8 cellular contexts compared by ENCODE assay signal in genomic region chr1:172390620-172391491, GRCh38. TPM values are rescaled to one million over a fixed set of nuclear protein-coding genes. Genes with fewer than 3 reads are reported as not detected.
DNase-seq lines count a peak whose midpoint lies in the region; ATAC-seq and TF ChIP-seq lines count a peak whose summit lies in the region.

No MANE protein-coding gene starts in this region.

- TF ChIP-seq CTCF in AG10803 (conservative IDR thresholded peaks at IDR 0.05; ENCODE audit: low read length) = no peak

- peak; percentile 72 for DNase-seq in AG10803 (ENCODE audit: low read depth)
- DNase-seq in fibroblast of peridontal ligament (ENCODE audit: extremely low read depth) = peak; percentile 67
- no peak for DNase-seq in HT-29 (ENCODE audit: low spot score)
- DNase-seq in superior temporal gyrus (ENCODE audit: extremely low spot score) = no peak
- no peak for DNase-seq in HuH-7 (ENCODE audit: low spot score)

- ATAC-seq in GM19395 (IDR thresholded peaks at IDR 0.05; ENCODE audit: unreplicated experiment) = peak; percentile 66
- peak; percentile 63 for ATAC-seq in HG03442 (IDR thresholded peaks at IDR 0.05; ENCODE audit: unreplicated experiment)

- peak overlapping the region; percentile 32 for H3K4me3 ChIP-seq in AG10803 (ENCODE audit: low read length)
- H3K4me3 ChIP-seq in skin epidermis = peak overlapping the region in 1 of 7 experiments; percentile 11

- H3K27ac ChIP-seq in skin epidermis = peak overlapping the region in 20 of 21 experiments; percentile 26 to 91 (median 76)

RNA-seq across cellular contexts. Expression of gene C1orf105, which starts 29.6 kb away (rescaled TPM):
- total RNA-seq in HT-29 (2014; rRNA removed; shearing (Covaris generic)) = not detected in 2 replicates

RNA-seq across cellular contexts. Expression of gene PIGC, which starts 53.0 kb away (rescaled TPM):
- total RNA-seq in HT-29 (2014; rRNA removed; shearing (Covaris generic)) = 20.5 and 21.3 TPM in 2 replicates

Comparison
In these comparisons a context has a peak if more than half of its experiments do, and no peak if none do; other contexts are left out.
1. DNase-seq: peak in AG10803 (single experiment) and fibroblast of peridontal ligament (single experiment); none in HT-29 (single experiment), superior temporal gyrus (single experiment) and HuH-7 (single experiment).